In genomic region chr15:89971592-89971997, GRCh38 we compare ENCODE assay signal across 8 cellular contexts. TPM values are rescaled to one million over a fixed set of nuclear protein-coding genes. Genes with fewer than 3 reads are reported as not detected.
DNase-seq lines count a peak whose midpoint lies in the region; ATAC-seq, FAIRE-seq and TF ChIP-seq lines count a peak whose summit lies in the region.

No MANE protein-coding gene starts in this region.

- no peak for TF ChIP-seq POLR2A in A549 (IDR thresholded peaks at IDR 0.05; ENCODE audit: low read length)
- no peak for TF ChIP-seq POLR2A in GM12891 (IDR thresholded peaks at IDR 0.05; ENCODE audit: low read depth, low read length)

- H3K4me3 ChIP-seq in A549, result no peak overlapping the region

- FAIRE-seq in A549 (lab: Jason Lieb, UNC) (peak; percentile 51), GM12891 (lab: Jason Lieb, UNC) (no peak)

- 7% methylated on average over 4 of the region's 4 CpGs for WGBS in A549 (ENCODE audit: missing lambda C conversion rate)

- no peak overlapping the region for H3K4me2 ChIP-seq in A549

- peak; percentile 100 for ATAC-seq in A549
- ATAC-seq in HG02798 (IDR thresholded peaks at IDR 0.05; ENCODE audit: poor library complexity, unreplicated experiment), result peak; percentile 95

- no peaks in the 10 kb centered on the region for H3K9me3 ChIP-seq in A549

- TF ChIP-seq CTCF in A549 (IDR thresholded peaks at IDR 0.05), result peak; percentile 69
- peak; percentile 55 for TF ChIP-seq CTCF in osteocyte (IDR thresholded peaks at IDR 0.05)

- H3K4me1 Mint-ChIP-seq in osteocyte (ENCODE audit: unreplicated experiment), result no peaks in the 10 kb centered on the region

- no peaks in the 10 kb centered on the region for H3K4me1 ChIP-seq in A549

- peak; percentile 48 to 65 for TF ChIP-seq RAD21 in A549 (conservative IDR thresholded peaks at IDR 0.05 in 1 of 2, IDR thresholded peaks at IDR 0.05 in 1 of 2)

- no peak overlapping the region for H3K27ac Mint-ChIP-seq in osteocyte (ENCODE audit: unreplicated experiment)

- no peak overlapping the region for H3K27ac ChIP-seq in A549

- POLR2A ChIA-PET in A549 (lab: Yijun Ruan, JAX), result interaction anchor here (0.7 to 1.1 kb wide), 3 partner anchors 14 to 78 kb away, joined by 3 to 4 read pairs (median 3); partner anchors contain the start of gene AP3S2

- H3K27me3 Mint-ChIP-seq in osteocyte (ENCODE audit: unreplicated experiment), result peaks cover 28% of the 10 kb centered on the region

- DNase-seq in A549 (ENCODE audit: low read depth in 1 of 2, low spot score in 1 of 2), result peak; percentile 82 to 87
- DNase-seq in GM12891 (ENCODE audit: insufficient read length, low spot score), result peak; percentile 43
- DNase-seq in NCI-H526 treated with DMSO at 0.1 percent for 48 hours (lab: John Stamatoyannopoulos, UW), result peak; percentile 30
- DNase-seq in activated T-cell treated with anti-CD3 and anti-CD28 coated beads for 4 hours, result peak; percentile 4
- DNase-seq in fibroblast of the conjunctiva (ENCODE audit: low read depth), result peak; percentile 42
- DNase-seq in osteocyte (ENCODE audit: extremely low spot score, unreplicated experiment), result no peak
- DNase-seq in NCI-H1417 treated with DMSO at 0.1 percent for 48 hours (lab: John Stamatoyannopoulos, UW), result no peak

- H3K4me3 Mint-ChIP-seq in osteocyte (ENCODE audit: unreplicated experiment), result no peak overlapping the region

- CTCF ChIA-PET in A549 (lab: Yijun Ruan, JAX), result interaction anchor here (0.6 to 2.5 kb wide), 29 partner anchors 8 to 244 kb away, joined by 3 to 14 read pairs (median 5); partner anchors contain the start of genes AP3S2 and ARPIN

- H3K9me3 Mint-ChIP-seq in osteocyte (ENCODE audit: unreplicated experiment), result no peaks in the 10 kb centered on the region

- no peak for TF ChIP-seq EP300 in A549 (IDR thresholded peaks at IDR 0.05)

- H3K36me3 Mint-ChIP-seq in osteocyte (ENCODE audit: unreplicated experiment), result no peaks in the 10 kb centered on the region

TF ChIP-seq in A549, 52 proteins besides CTCF, POLR2A, EP300 and RAD21:
- TF ChIP-seq, protein P1, sequence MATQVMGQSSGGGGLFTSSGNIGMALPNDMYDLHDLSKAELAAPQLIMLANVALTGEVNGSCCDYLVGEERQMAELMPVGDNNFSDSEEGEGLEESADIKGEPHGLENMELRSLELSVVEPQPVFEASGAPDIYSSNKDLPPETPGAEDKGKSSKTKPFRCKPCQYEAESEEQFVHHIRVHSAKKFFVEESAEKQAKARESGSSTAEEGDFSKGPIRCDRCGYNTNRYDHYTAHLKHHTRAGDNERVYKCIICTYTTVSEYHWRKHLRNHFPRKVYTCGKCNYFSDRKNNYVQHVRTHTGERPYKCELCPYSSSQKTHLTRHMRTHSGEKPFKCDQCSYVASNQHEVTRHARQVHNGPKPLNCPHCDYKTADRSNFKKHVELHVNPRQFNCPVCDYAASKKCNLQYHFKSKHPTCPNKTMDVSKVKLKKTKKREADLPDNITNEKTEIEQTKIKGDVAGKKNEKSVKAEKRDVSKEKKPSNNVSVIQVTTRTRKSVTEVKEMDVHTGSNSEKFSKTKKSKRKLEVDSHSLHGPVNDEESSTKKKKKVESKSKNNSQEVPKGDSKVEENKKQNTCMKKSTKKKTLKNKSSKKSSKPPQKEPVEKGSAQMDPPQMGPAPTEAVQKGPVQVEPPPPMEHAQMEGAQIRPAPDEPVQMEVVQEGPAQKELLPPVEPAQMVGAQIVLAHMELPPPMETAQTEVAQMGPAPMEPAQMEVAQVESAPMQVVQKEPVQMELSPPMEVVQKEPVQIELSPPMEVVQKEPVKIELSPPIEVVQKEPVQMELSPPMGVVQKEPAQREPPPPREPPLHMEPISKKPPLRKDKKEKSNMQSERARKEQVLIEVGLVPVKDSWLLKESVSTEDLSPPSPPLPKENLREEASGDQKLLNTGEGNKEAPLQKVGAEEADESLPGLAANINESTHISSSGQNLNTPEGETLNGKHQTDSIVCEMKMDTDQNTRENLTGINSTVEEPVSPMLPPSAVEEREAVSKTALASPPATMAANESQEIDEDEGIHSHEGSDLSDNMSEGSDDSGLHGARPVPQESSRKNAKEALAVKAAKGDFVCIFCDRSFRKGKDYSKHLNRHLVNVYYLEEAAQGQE (IDR thresholded peaks at IDR 0.05), result no peak
- TF ChIP-seq SMC3 (IDR thresholded peaks at IDR 0.05) (peak; percentile 62), SREBF2 (IDR thresholded peaks at IDR 0.05) (no peak)
- TF ChIP-seq, protein P2, sequence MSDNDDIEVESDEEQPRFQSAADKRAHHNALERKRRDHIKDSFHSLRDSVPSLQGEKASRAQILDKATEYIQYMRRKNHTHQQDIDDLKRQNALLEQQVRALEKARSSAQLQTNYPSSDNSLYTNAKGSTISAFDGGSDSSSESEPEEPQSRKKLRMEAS (IDR thresholded peaks at IDR 0.05), result 0 out of 2 replicates have a peak, but pooled peaks have one; percentile 25

TF ChIP-seq in GM12891, 5 proteins besides CTCF, POLR2A, EP300 and RAD21:
- TF ChIP-seq POLR2AphosphoS5 (IDR thresholded peaks at IDR 0.05; ENCODE audit: low read depth, low read length) (no peak), SPI1 (IDR thresholded peaks at IDR 0.05; ENCODE audit: low read depth, low read length) (peak; percentile 43)

RNA-seq across cellular contexts. Expression of gene ZNF710, which starts 29.5 kb away (rescaled TPM):
- 2.6 and 5.0 TPM in 2 replicates for polyA plus RNA-seq in A549 (2011; rRNA removed)
- 4.3 and 6.4 TPM in 2 replicates for polyA plus RNA-seq in A549 (2012; cell fraction: cytosol; rRNA removed)
- 13.5 and 14.4 TPM in 2 replicates for polyA plus RNA-seq in A549 (2012; cell fraction: nucleus; rRNA removed)
- 7.2 to 10.2 TPM (median 7.8 TPM) in 3 replicates for polyA plus RNA-seq in A549 (2017; fragmentation: RNase III; extraction: RNeasy Plus Mini Kit Qiagen cat#74134 plus additional on column Dnase treatment)
- polyA minus RNA-seq in A549 (2011; rRNA and poly(A)+ RNA removed), result 3.7 and 8.3 TPM in 2 replicates
- polyA plus RNA-seq in GM12891 (2012; ENCODE audit: low read depth, missing spikeins), result 5.9 TPM
- total RNA-seq in osteocyte, result 16.3 and 24.2 TPM in 2 replicates

RNA-seq across cellular contexts. Expression of gene ARPIN, which starts 58.8 kb away (rescaled TPM):
- 19.4 and 20.3 TPM in 2 replicates for polyA plus RNA-seq in A549 (2011; rRNA removed)
- 9.9 and 11.1 TPM in 2 replicates for polyA plus RNA-seq in A549 (2012; cell fraction: cytosol; rRNA removed)
- polyA plus RNA-seq in A549 (2012; cell fraction: nucleus; rRNA removed), result 8.2 and 13.3 TPM in 2 replicates
- polyA plus RNA-seq in A549 (2017; fragmentation: RNase III; extraction: RNeasy Plus Mini Kit Qiagen cat#74134 plus additional on column Dnase treatment), result 14.0 to 20.2 TPM (median 17.2 TPM) in 3 replicates
- polyA minus RNA-seq in A549 (2011; rRNA and poly(A)+ RNA removed), result 12.2 and 13.6 TPM in 2 replicates
- polyA plus RNA-seq in GM12891 (2012; ENCODE audit: low read depth, missing spikeins), result 0.06 TPM
- total RNA-seq in osteocyte, result 18.7 and 23.0 TPM in 2 replicates

Comparison
In these comparisons a context has a peak if more than half of its experiments do, and no peak if none do; other contexts are left out.
1. DNase-seq: peak in A549 (2 of 2), GM12891 (single experiment), NCI-H526 treated with DMSO at 0.1 percent for 48 hours (single experiment), activated T-cell treated with anti-CD3 and anti-CD28 coated beads for 4 hours (single experiment) and fibroblast of the conjunctiva (single experiment); none in osteocyte (single experiment) and NCI-H1417 treated with DMSO at 0.1 percent for 48 hours (single experiment).